In genomic region chr6:85670573-85670972, GRCh38 we compare ENCODE assay signal across 9 cellular contexts. TPM values are rescaled to one million over a fixed set of nuclear protein-coding genes. Genes with fewer than 3 reads are reported as not detected.
DNase-seq lines count a peak whose midpoint lies in the region; ATAC-seq and TF ChIP-seq lines count a peak whose summit lies in the region.
"Had no signal": no experiment of that assay in that cellular context is flagged by ENCODE, and none has a peak within 500 bp of the region (broad histone marks: within the 10 kb centered on the region; RNA-seq: fewer than 3 reads in every experiment).

No MANE protein-coding gene starts in this region.

- intact Hi-C loops in psoas muscle (cut with DNase I) = no loop called here

- no peaks in the 10 kb centered on the region for H3K9me3 ChIP-seq in psoas muscle

- peaks cover 28% of the 10 kb centered on the region for H3K4me1 ChIP-seq in psoas muscle

- no peak for ATAC-seq in central memory CD8-positive, alpha-beta T cell (replicated peaks; ENCODE audit: extremely low read depth, poor library complexity, severe bottlenecking)
- ATAC-seq in psoas muscle (no peak), HG03135 (IDR thresholded peaks at IDR 0.05; ENCODE audit: unreplicated experiment) (no peak)

- no peaks in the 10 kb centered on the region for H3K9me3 Mint-ChIP-seq in T-helper 1 cell treated with Interleukin-12 subunit alpha and Interleukin-12 subunit beta and Interleukin-4 antibody, amounts not matched to agents 30 μg/mL and 1 μg/mL, for 36 hours
- no peaks in the 10 kb centered on the region for H3K9me3 Mint-ChIP-seq in central memory CD8-positive, alpha-beta T cell
- no peaks in the 10 kb centered on the region for H3K9me3 Mint-ChIP-seq in osteocyte (ENCODE audit: unreplicated experiment)

- no peak for DNase-seq in T-helper 1 cell
- DNase-seq in NCI-H226 = peak; percentile 26
- no peak for DNase-seq in central memory CD8-positive, alpha-beta T cell (ENCODE audit: low spot score in 2 of 2)
- no peak for DNase-seq in osteocyte (ENCODE audit: extremely low spot score, unreplicated experiment)
- no peak for DNase-seq in psoas muscle
- DNase-seq in amniotic stem cell (lab: John Stamatoyannopoulos, UW) = no peak
- DNase-seq: activated CD8-positive, alpha-beta memory T cell treated with anti-CD3 and anti-CD28 coated beads, Interleukin-2, amount 50 U/mL, for 48 hours had no signal

- 58 to 66% (median 65%) methylated on average over 3 of the region's 3 CpGs for WGBS in psoas muscle, 3 donors

- peaks cover 40% of the 10 kb centered on the region for H3K36me3 Mint-ChIP-seq in T-helper 1 cell treated with Interleukin-12 subunit alpha and Interleukin-12 subunit beta and Interleukin-4 antibody, amounts not matched to agents 30 μg/mL and 1 μg/mL, for 36 hours (ENCODE audit: low read depth)
- H3K36me3 Mint-ChIP-seq in central memory CD8-positive, alpha-beta T cell (ENCODE audit: insufficient read depth) = peaks cover 16% of the 10 kb centered on the region
- H3K36me3 Mint-ChIP-seq in osteocyte (ENCODE audit: unreplicated experiment) = peaks cover 24% of the 10 kb centered on the region

- no peak for TF ChIP-seq CTCF in osteocyte (IDR thresholded peaks at IDR 0.05)
- no peak for TF ChIP-seq CTCF in psoas muscle (IDR thresholded peaks at IDR 0.05)

- peaks cover 56% of the 10 kb centered on the region for H3K4me1 Mint-ChIP-seq in T-helper 1 cell treated with Interleukin-12 subunit alpha and Interleukin-12 subunit beta and Interleukin-4 antibody, amounts not matched to agents 30 μg/mL and 1 μg/mL, for 36 hours (ENCODE audit: low read depth)
- peaks cover 61% of the 10 kb centered on the region for H3K4me1 Mint-ChIP-seq in central memory CD8-positive, alpha-beta T cell
- peaks cover 44% of the 10 kb centered on the region for H3K4me1 Mint-ChIP-seq in osteocyte (ENCODE audit: unreplicated experiment)

- no peaks in the 10 kb centered on the region for H3K27me3 ChIP-seq in psoas muscle (ENCODE audit: insufficient read depth in 3 of 3, low read length in 2 of 3)

- no peaks in the 10 kb centered on the region for H3K27me3 Mint-ChIP-seq in T-helper 1 cell treated with Interleukin-12 subunit alpha and Interleukin-12 subunit beta and Interleukin-4 antibody, amounts not matched to agents 30 μg/mL and 1 μg/mL, for 36 hours (ENCODE audit: low read depth)
- H3K27me3 Mint-ChIP-seq in central memory CD8-positive, alpha-beta T cell = no peaks in the 10 kb centered on the region
- no peaks in the 10 kb centered on the region for H3K27me3 Mint-ChIP-seq in osteocyte (ENCODE audit: unreplicated experiment)

- H3K4me3 Mint-ChIP-seq in T-helper 1 cell treated with Interleukin-12 subunit alpha and Interleukin-12 subunit beta and Interleukin-4 antibody, amounts not matched to agents 30 μg/mL and 1 μg/mL, for 36 hours = peak overlapping the region; percentile 48
- no peak overlapping the region for H3K4me3 Mint-ChIP-seq in central memory CD8-positive, alpha-beta T cell
- H3K4me3 Mint-ChIP-seq in osteocyte (ENCODE audit: unreplicated experiment) = no peak overlapping the region

- no peak overlapping the region for H3K4me3 ChIP-seq in psoas muscle

- peaks cover 0 to 27% of the 10 kb centered on the region in 2 donors for H3K36me3 ChIP-seq in psoas muscle (ENCODE audit: insufficient read depth in 1 of 2, low read depth in 1 of 2)

- peak overlapping the region; percentile 95 for H3K27ac Mint-ChIP-seq in T-helper 1 cell treated with Interleukin-12 subunit alpha and Interleukin-12 subunit beta and Interleukin-4 antibody, amounts not matched to agents 30 μg/mL and 1 μg/mL, for 36 hours
- H3K27ac Mint-ChIP-seq in central memory CD8-positive, alpha-beta T cell (ENCODE audit: low read depth) = peak overlapping the region; percentile 96
- H3K27ac Mint-ChIP-seq in osteocyte (ENCODE audit: unreplicated experiment) = peak overlapping the region; percentile 77

- no peak overlapping the region for H3K27ac ChIP-seq in psoas muscle

RNA-seq across cellular contexts. Expression of gene SYNCRIP, which starts 27.9 kb away (rescaled TPM):
- total RNA-seq in osteocyte = 93.7 and 94.0 TPM in 2 replicates
- 100 to 1,000 TPM in 2 of 4 donors, 10 to 100 TPM in 2; 59.1 to 122 (median 96.1) TPM for total RNA-seq in psoas muscle
- polyA plus RNA-seq in psoas muscle = 10 to 100 TPM; 34.8 to 70.3 (median 59.5) TPM
